Comparison of ENCODE assay signal across 1 cellular context in the genomic region with DNA sequence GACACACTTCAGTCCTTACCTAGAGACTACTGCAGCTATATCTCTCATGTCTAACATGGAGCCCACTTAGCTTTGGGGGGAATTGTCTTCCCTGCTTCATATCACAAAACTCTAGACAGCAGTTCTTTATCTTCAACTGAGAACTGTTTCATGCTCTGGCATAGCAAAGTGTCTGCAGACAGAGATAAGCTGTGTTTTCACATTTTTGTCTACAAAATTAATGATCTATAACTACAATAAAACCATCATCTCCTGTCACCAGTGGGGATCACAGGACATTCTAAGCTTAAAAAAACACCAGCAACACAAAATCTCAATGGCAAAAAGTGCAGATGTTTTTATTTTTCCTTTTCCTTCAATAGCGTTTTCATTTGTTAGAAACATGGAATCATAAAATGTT.
TF ChIP-seq lines count a peak whose summit lies in the region.

No MANE protein-coding gene starts in this region.

TF ChIP-seq in H1, 55 proteins besides CTCF, POLR2A, EP300 and RAD21 (continued from another document):
- TF ChIP-seq PHF8 (conservative IDR thresholded peaks at IDR 0.05; ENCODE audit: low read depth, low read length) = no peak
- TF ChIP-seq SP2 (IDR thresholded peaks at IDR 0.05; ENCODE audit: low read length) = no peak
- TF ChIP-seq POLR2AphosphoS5 (IDR thresholded peaks at IDR 0.05; ENCODE audit: low read depth, low read length) = no peak
- TF ChIP-seq SIX5 (IDR thresholded peaks at IDR 0.05; ENCODE audit: low read depth, low read length) = no peak
- TF ChIP-seq, protein P1, sequence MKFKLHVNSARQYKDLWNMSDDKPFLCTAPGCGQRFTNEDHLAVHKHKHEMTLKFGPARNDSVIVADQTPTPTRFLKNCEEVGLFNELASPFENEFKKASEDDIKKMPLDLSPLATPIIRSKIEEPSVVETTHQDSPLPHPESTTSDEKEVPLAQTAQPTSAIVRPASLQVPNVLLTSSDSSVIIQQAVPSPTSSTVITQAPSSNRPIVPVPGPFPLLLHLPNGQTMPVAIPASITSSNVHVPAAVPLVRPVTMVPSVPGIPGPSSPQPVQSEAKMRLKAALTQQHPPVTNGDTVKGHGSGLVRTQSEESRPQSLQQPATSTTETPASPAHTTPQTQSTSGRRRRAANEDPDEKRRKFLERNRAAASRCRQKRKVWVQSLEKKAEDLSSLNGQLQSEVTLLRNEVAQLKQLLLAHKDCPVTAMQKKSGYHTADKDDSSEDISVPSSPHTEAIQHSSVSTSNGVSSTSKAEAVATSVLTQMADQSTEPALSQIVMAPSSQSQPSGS (IDR thresholded peaks at IDR 0.05; ENCODE audit: low read length) = no peak
- TF ChIP-seq SP4 (IDR thresholded peaks at IDR 0.05; ENCODE audit: low read length) = no peak
- no peak for TF ChIP-seq HDAC6 (IDR thresholded peaks at IDR 0.05; ENCODE audit: low read depth, low read length)
TF ChIP-seq in H1: peak in this region for 0.
